Comparison of ENCODE assay signal across 2 cellular contexts in genomic region chr18:49730951-49731391, GRCh38.
TF ChIP-seq lines count a peak whose summit lies in the region.

No MANE protein-coding gene starts in this region.

TF ChIP-seq in H1, 55 proteins besides CTCF, POLR2A, EP300 and RAD21:
- TF ChIP-seq KDM4A (IDR thresholded peaks at IDR 0.05; ENCODE audit: low read depth, low read length, severe bottlenecking) = no peak
- no peak for TF ChIP-seq TAF7 (optimal IDR thresholded peaks at IDR 0.05; ENCODE audit: borderline replicate concordance, low read depth, low read length)
- TF ChIP-seq SAP30 (IDR thresholded peaks at IDR 0.05; ENCODE audit: insufficient read depth, insufficient replicate concordance, low read length) = no peak
- TF ChIP-seq TCF12 (IDR thresholded peaks at IDR 0.05; ENCODE audit: low read depth, low read length) = no peak
- TF ChIP-seq RBBP5 (IDR thresholded peaks at IDR 0.05; ENCODE audit: borderline replicate concordance, low read depth, low read length) = no peak
- no peak for TF ChIP-seq CBX8 (IDR thresholded peaks at IDR 0.05; ENCODE audit: borderline replicate concordance, low read depth, low read length)
- no peak for TF ChIP-seq TEAD4 (IDR thresholded peaks at IDR 0.05; ENCODE audit: low read depth, low read length)
- TF ChIP-seq ATF3 (IDR thresholded peaks at IDR 0.05; ENCODE audit: insufficient read depth, low read depth, low read length) = no peak
- no peak for TF ChIP-seq SP2 (IDR thresholded peaks at IDR 0.05; ENCODE audit: low read length)
- TF ChIP-seq JUN (IDR thresholded peaks at IDR 0.05; ENCODE audit: low read depth, low read length) = no peak
- no peak for TF ChIP-seq SIRT6 (IDR thresholded peaks at IDR 0.05; ENCODE audit: low read length)
- TF ChIP-seq BCL11A (IDR thresholded peaks at IDR 0.05; ENCODE audit: low read depth in 2 of 2, low read length in 2 of 2) = no peak
- no peak for TF ChIP-seq CREB1 (IDR thresholded peaks at IDR 0.05)
- TF ChIP-seq GTF2F1 (IDR thresholded peaks at IDR 0.05; ENCODE audit: borderline replicate concordance, low read depth, low read length) = no peak
- TF ChIP-seq GABPA (IDR thresholded peaks at IDR 0.05; ENCODE audit: borderline replicate concordance, insufficient read depth, low read length) = no peak
- no peak for TF ChIP-seq KDM5A (IDR thresholded peaks at IDR 0.05; ENCODE audit: low read length)

TF ChIP-seq in HepG2, 621 proteins besides CTCF, POLR2A, EP300 and RAD21:
- TF ChIP-seq, protein P1, sequence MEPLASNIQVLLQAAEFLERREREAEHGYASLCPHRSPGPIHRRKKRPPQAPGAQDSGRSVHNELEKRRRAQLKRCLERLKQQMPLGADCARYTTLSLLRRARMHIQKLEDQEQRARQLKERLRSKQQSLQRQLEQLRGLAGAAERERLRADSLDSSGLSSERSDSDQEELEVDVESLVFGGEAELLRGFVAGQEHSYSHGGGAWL (CRISPR knock-in tag; IDR thresholded peaks at IDR 0.05) = no peak
- TF ChIP-seq RFXANK (CRISPR knock-in tag; IDR thresholded peaks at IDR 0.05) = no peak
- no peak for TF ChIP-seq ZNF281 (CRISPR knock-in tag; IDR thresholded peaks at IDR 0.05; ENCODE audit: borderline replicate concordance)
- TF ChIP-seq KAT2B (IDR thresholded peaks at IDR 0.05; ENCODE audit: borderline replicate concordance, low read depth, low read length) = no peak
- no peak for TF ChIP-seq HDAC2 (CRISPR knock-in tag; IDR thresholded peaks at IDR 0.05)
- no peak for TF ChIP-seq ZNF225 (CRISPR knock-in tag; IDR thresholded peaks at IDR 0.05)
- TF ChIP-seq, protein P2, sequence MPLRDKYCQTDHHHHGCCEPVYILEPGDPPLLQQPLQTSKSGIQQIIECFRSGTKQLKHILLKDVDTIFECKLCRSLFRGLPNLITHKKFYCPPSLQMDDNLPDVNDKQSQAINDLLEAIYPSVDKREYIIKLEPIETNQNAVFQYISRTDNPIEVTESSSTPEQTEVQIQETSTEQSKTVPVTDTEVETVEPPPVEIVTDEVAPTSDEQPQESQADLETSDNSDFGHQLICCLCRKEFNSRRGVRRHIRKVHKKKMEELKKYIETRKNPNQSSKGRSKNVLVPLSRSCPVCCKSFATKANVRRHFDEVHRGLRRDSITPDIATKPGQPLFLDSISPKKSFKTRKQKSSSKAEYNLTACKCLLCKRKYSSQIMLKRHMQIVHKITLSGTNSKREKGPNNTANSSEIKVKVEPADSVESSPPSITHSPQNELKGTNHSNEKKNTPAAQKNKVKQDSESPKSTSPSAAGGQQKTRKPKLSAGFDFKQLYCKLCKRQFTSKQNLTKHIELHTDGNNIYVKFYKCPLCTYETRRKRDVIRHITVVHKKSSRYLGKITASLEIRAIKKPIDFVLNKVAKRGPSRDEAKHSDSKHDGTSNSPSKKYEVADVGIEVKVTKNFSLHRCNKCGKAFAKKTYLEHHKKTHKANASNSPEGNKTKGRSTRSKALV (CRISPR knock-in tag; IDR thresholded peaks at IDR 0.05) = 0 out of 2 replicates have a peak, but pooled peaks have one; percentile 10
TF ChIP-seq in HepG2: peak in this region for 1.
